Comparison of ENCODE assay signal across 24 cellular contexts in genomic region chr7:30907527-30908267, GRCh38. TPM values are rescaled to one million over a fixed set of nuclear protein-coding genes. Genes with fewer than 3 reads are reported as not detected.
DNase-seq lines count a peak whose midpoint lies in the region; ATAC-seq and TF ChIP-seq lines count a peak whose summit lies in the region.
"Had no signal": no experiment of that assay in that cellular context is flagged by ENCODE, and none has a peak within 500 bp of the region (broad histone marks: within the 10 kb centered on the region; RNA-seq: fewer than 3 reads in every experiment).

No MANE protein-coding gene starts in this region.

- H3K27me3 ChIP-seq in left ventricle myocardium inferior (ENCODE audit: low read depth) (no peaks in the 10 kb centered on the region), sigmoid colon (no peaks in the 10 kb centered on the region), spleen (replicated peaks in 1 of 7) (peaks cover 0 to 8% (median 0%) of the 10 kb centered on the region in 7 donors)
- H3K27me3 ChIP-seq: ovary had no signal

- WGBS in sigmoid colon, 2 donors, result 67 to 78% methylated on average over 14 of the region's 14 CpGs
- 54 to 84% (median 80%) methylated on average over 5 to 14 of the region's 14 CpGs for WGBS in spleen, 5 donors

- H3K36me3 Mint-ChIP-seq in activated CD4-positive, alpha-beta memory T cell treated with anti-CD3 and anti-CD28 coated beads for 36 hours, result no peaks in the 10 kb centered on the region
- H3K36me3 Mint-ChIP-seq: CD4-positive, CD25-positive, alpha-beta regulatory T cell; immature natural killer cell had no signal

- H3K36me3 ChIP-seq in left ventricle myocardium inferior (no peaks in the 10 kb centered on the region), sigmoid colon (no peaks in the 10 kb centered on the region), spleen (no peaks in the 10 kb centered on the region)
- H3K36me3 ChIP-seq: ovary had no signal

- H3K9me3 Mint-ChIP-seq in activated CD4-positive, alpha-beta memory T cell treated with anti-CD3 and anti-CD28 coated beads for 36 hours, result no peaks in the 10 kb centered on the region
- H3K9me3 Mint-ChIP-seq: CD4-positive, CD25-positive, alpha-beta regulatory T cell; central memory CD8-positive, alpha-beta T cell; immature natural killer cell had no signal

- no peak overlapping the region for H3K27ac Mint-ChIP-seq in activated CD4-positive, alpha-beta memory T cell treated with anti-CD3 and anti-CD28 coated beads for 36 hours
- H3K27ac Mint-ChIP-seq: CD4-positive, CD25-positive, alpha-beta regulatory T cell; immature natural killer cell had no signal

- CTCF ChIA-PET in activated CD4-positive, alpha-beta memory T cell treated with anti-CD3 and anti-CD28 coated beads for 36 hours (lab: Charles Lee), result no interaction called here

- TF ChIP-seq POLR2A in sigmoid colon (IDR thresholded peaks at IDR 0.05) (no peak), spleen (IDR thresholded peaks at IDR 0.05) (no peak)

- H3K4me3 ChIP-seq in AG10803 (ENCODE audit: low read length) (no peak overlapping the region), left ventricle myocardium inferior (no peak overlapping the region), sigmoid colon (no peak overlapping the region), spleen (no peak overlapping the region)
- H3K4me3 ChIP-seq: lung, ovary had no signal

- H3K4me1 ChIP-seq in left ventricle myocardium inferior (peaks cover 85% of the 10 kb centered on the region), sigmoid colon (peaks cover 0 to 74% (median 72%) of the 10 kb centered on the region in 4 donors), spleen (peaks cover 0 to 7% (median 0%) of the 10 kb centered on the region in 6 donors)

- TF ChIP-seq CTCF in AG10803 (conservative IDR thresholded peaks at IDR 0.05; ENCODE audit: low read length) (no peak; the same call in 1 of the 2 replicates), left ventricle myocardium inferior (IDR thresholded peaks at IDR 0.05; ENCODE audit: borderline replicate concordance) (no peak), sigmoid colon (IDR thresholded peaks at IDR 0.05) (no peak), spleen (IDR thresholded peaks at IDR 0.05 in 8 of 11, conservative IDR thresholded peaks at IDR 0.05 in 3 of 11) (no peak)

- H3K9me3 ChIP-seq in left ventricle myocardium inferior (replicated peaks), result no peaks in the 10 kb centered on the region
- H3K9me3 ChIP-seq in sigmoid colon, result no peaks in the 10 kb centered on the region
- H3K9me3 ChIP-seq in spleen, result no peaks in the 10 kb centered on the region
- H3K9me3 ChIP-seq: ovary had no signal

- POLR2A ChIA-PET in activated CD4-positive, alpha-beta memory T cell treated with anti-CD3 and anti-CD28 coated beads for 36 hours (lab: Charles Lee), result no interaction called here

- intact Hi-C loops in left ventricle myocardium inferior (cut with micrococcal nuclease), result no loop called here
- intact Hi-C loops in sigmoid colon (cut with DNase I), result no loop called here
- intact Hi-C loops in activated CD4-positive, alpha-beta memory T cell treated with anti-CD3 and anti-CD28 coated beads for 36 hours (cut with micrococcal nuclease), result no loop called here
- intact Hi-C loops in spleen (cut with DNase I; ENCODE audit: low total_unique reads), result no loop called here

- peak; percentile 86 for DNase-seq in AG10803 (ENCODE audit: low read depth)
- DNase-seq in RPMI7951 (ENCODE audit: low read depth), result peak; percentile 70
- peak; percentile 48 for DNase-seq in left ventricle myocardium inferior
- DNase-seq in sigmoid colon, result no peak
- DNase-seq in activated CD4-positive, alpha-beta memory T cell treated with anti-CD3 and anti-CD28 coated beads for 36 hours, result no peak
- DNase-seq in ureter (ENCODE audit: low spot score), result no peak
- DNase-seq in spleen, result no peak
- DNase-seq: ACHN; activated CD4-positive, alpha-beta T cell treated with anti-CD3 and anti-CD28 coated beads for 4 hours; activated effector memory CD4-positive, alpha-beta T cell treated with Interleukin-2 at 50 U/mL for 16 hours; CD4-positive, CD25-positive, alpha-beta regulatory T cell; effector CD4-positive, alpha-beta T cell; glutamatergic neuron; immature natural killer cell; NCI-H1092; NCI-H2081 treated with DMSO at 0.1 percent for 48 hours; NCI-H510A treated with DMSO at 0.1 percent for 48 hours; ovary had no signal

- H3K4me1 Mint-ChIP-seq in activated CD4-positive, alpha-beta memory T cell treated with anti-CD3 and anti-CD28 coated beads for 36 hours (ENCODE audit: low read depth), result no peaks in the 10 kb centered on the region
- H3K4me1 Mint-ChIP-seq: CD4-positive, CD25-positive, alpha-beta regulatory T cell; central memory CD8-positive, alpha-beta T cell; immature natural killer cell had no signal

- no peak overlapping the region for H3K4me3 Mint-ChIP-seq in activated CD4-positive, alpha-beta memory T cell treated with anti-CD3 and anti-CD28 coated beads for 36 hours
- H3K4me3 Mint-ChIP-seq: CD4-positive, CD25-positive, alpha-beta regulatory T cell; central memory CD8-positive, alpha-beta T cell; immature natural killer cell had no signal

- no peaks in the 10 kb centered on the region for H3K27me3 Mint-ChIP-seq in activated CD4-positive, alpha-beta memory T cell treated with anti-CD3 and anti-CD28 coated beads for 36 hours
- H3K27me3 Mint-ChIP-seq: CD4-positive, CD25-positive, alpha-beta regulatory T cell; central memory CD8-positive, alpha-beta T cell had no signal

- no peak for TF ChIP-seq EP300 in sigmoid colon (IDR thresholded peaks at IDR 0.05)

- no peak for ATAC-seq in GM21529 (IDR thresholded peaks at IDR 0.05; ENCODE audit: unreplicated experiment)

- H3K27ac ChIP-seq in left ventricle myocardium inferior (replicated peaks), result peak overlapping the region; percentile 79
- H3K27ac ChIP-seq in sigmoid colon, result peak overlapping the region; percentile 5 to 90 (median 56)
- no peak overlapping the region for H3K27ac ChIP-seq in spleen
- H3K27ac ChIP-seq: ovary had no signal

RNA-seq across cellular contexts. Expression of gene AQP1, which starts 4.0 kb away (rescaled TPM):
- total RNA-seq in RPMI7951 (2014; rRNA removed; shearing (Covaris generic)), result 68.7 and 70.4 TPM in 2 replicates
- 253 TPM for total RNA-seq in left ventricle myocardium inferior
- 100 to 1,000 TPM in 3 of 4 donors, 10 to 100 TPM in 1; 66.0 to 191 (median 146) TPM for total RNA-seq in sigmoid colon
- 10 to 100 TPM in 1 of 3 donors, 1 to 10 TPM in 2; 3.7 to 41.8 (median 7.8) TPM for polyA plus RNA-seq in sigmoid colon
- under 1 TPM; 0.36 to 0.62 TPM for total RNA-seq in activated CD4-positive, alpha-beta memory T cell treated with anti-CD3 and anti-CD28 coated beads for 36 hours
- total RNA-seq in ureter, result 373 TPM
- 10 to 100 TPM; 17.1 to 32.7 (median 23.2) TPM for total RNA-seq in spleen
- 10 to 100 TPM in 2 of 3 donors, 1 to 10 TPM in 1; 4.4 to 34.3 (median 16.2) TPM for polyA plus RNA-seq in spleen
- total RNA-seq: HT1080 had no signal
- polyA plus RNA-seq: CD4-positive, CD25-positive, alpha-beta regulatory T cell had no signal

RNA-seq across cellular contexts. Expression of gene GHRHR, which starts 56.1 kb away (rescaled TPM):
- total RNA-seq in RPMI7951 (2014; rRNA removed; shearing (Covaris generic)), result not detected in 2 replicates
- not detected for total RNA-seq in left ventricle myocardium inferior
- not detected for total RNA-seq in sigmoid colon
- not detected for polyA plus RNA-seq in sigmoid colon
- total RNA-seq in activated CD4-positive, alpha-beta memory T cell treated with anti-CD3 and anti-CD28 coated beads for 36 hours, result not detected
- not detected for total RNA-seq in ureter
- not detected for total RNA-seq in spleen
- not detected for polyA plus RNA-seq in spleen
- total RNA-seq: CD4-positive, CD25-positive, alpha-beta regulatory T cell; Daoy; HT1080; ovary had no signal
- polyA plus RNA-seq: CD4-positive, CD25-positive, alpha-beta regulatory T cell; esophagus; immature natural killer cell; ovary had no signal

Comparison
In these comparisons a context has a peak if more than half of its experiments do, and no peak if none do; other contexts are left out.
1. DNase-seq: peak in AG10803 (single experiment), RPMI7951 (single experiment) and left ventricle myocardium inferior (single experiment); none in sigmoid colon (single experiment), activated CD4-positive, alpha-beta memory T cell treated with anti-CD3 and anti-CD28 coated beads for 36 hours (single experiment), ureter (single experiment) and spleen (single experiment).
2. H3K27ac ChIP-seq: peak in left ventricle myocardium inferior (single experiment) and sigmoid colon (4 of 4); none in spleen (0 of 8).
3. RNA of gene AQP1, which starts 4.0 kb away (total RNA-seq): 373 TPM in ureter (single experiment), 253 TPM in left ventricle myocardium inferior (single experiment), 66.0 to 191 TPM in sigmoid colon, 68.7 to 70.4 TPM in RPMI7951 and 17.1 to 32.7 TPM in spleen; 0.36 to 0.62 TPM in activated CD4-positive, alpha-beta memory T cell treated with anti-CD3 and anti-CD28 coated beads for 36 hours; every median in the first group is over 10 times any median in the second.